ENCODE assay signal across 4 cellular contexts in the genomic region with DNA sequence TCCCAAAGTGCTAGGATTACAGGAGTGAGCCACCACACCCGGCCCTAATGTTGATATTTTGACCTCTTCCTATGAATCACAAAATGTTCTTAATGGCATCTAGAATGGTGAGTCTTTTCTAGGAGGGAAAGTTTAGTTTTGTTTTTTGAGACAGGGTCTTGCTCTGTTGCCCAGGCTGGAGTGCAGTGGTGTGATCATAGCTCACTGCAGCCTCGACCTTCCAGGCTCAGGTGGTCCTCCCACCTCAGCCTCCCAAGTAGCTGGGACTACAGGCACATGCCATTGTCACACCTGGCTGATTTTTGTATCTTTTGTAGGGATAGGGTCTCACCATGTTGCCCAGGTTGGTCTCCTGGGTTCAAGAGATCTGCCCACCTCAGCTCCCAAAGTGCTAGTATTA. TPM values are rescaled to one million over a fixed set of nuclear protein-coding genes. Genes with fewer than 3 reads are reported as not detected.
"Had no signal": no experiment of that assay in that cellular context is flagged by ENCODE, and none has a peak within 500 bp of the region (broad histone marks: within the 10 kb centered on the region; RNA-seq: fewer than 3 reads in every experiment).

No MANE protein-coding gene starts in this region.

RNA-seq across cellular contexts. Expression of gene LDLRAD1, which starts 48.7 kb away (rescaled TPM):
- total RNA-seq: HT-29, HT1080, IMR-90 had no signal
- polyA plus RNA-seq: IgD-negative memory B cell, IMR-90 had no signal
